ENCODE assay signal across 9 cellular contexts in the genomic region with DNA sequence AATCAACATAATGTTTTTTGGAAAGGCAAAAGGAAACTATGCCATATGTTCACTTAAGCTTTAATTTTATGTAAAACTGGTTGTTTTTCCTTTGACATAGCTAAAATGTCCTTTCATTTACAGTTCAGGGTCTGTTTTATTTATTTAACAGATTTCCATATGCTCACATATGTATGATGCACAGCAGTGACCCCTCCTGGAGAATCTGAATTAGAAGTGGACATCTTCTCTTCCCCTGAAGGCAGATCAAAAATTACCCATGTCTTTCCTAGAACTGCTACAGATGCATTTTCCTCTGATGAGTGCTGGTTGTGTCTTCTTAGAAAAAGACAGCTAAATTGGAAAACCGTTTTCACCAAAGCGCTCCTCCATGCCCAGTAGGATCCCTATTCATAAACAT.
A peak's percentile ranks its signal among the peaks of the same experiment; 100 is the strongest.
DNase-seq lines count a peak whose midpoint lies in the region; ATAC-seq, FAIRE-seq and TF ChIP-seq lines count a peak whose summit lies in the region.
"Had no signal": no experiment of that assay in that cellular context is flagged by ENCODE, and none has a peak within 500 bp of the region (broad histone marks: within the 10 kb centered on the region; RNA-seq: fewer than 3 reads in every experiment).

No MANE protein-coding gene starts in this region.

- H3K9me3 ChIP-seq in right lobe of liver, result no peaks in the 10 kb centered on the region
- H3K9me3 ChIP-seq in CD4-positive, alpha-beta T cell (ENCODE audit: control insufficient read depth, low read length), result no peaks in the 10 kb centered on the region

- H3K4me1 ChIP-seq in right lobe of liver, result no peaks in the 10 kb centered on the region

- TF ChIP-seq CTCF in right lobe of liver (IDR thresholded peaks at IDR 0.05), result peak; percentile 36 to 47 (median 42)
- no peak for TF ChIP-seq CTCF in CD4-positive, alpha-beta T cell (IDR thresholded peaks at IDR 0.05)

- H3K36me3 ChIP-seq in right lobe of liver, result no peaks in the 10 kb centered on the region

- no peaks in the 10 kb centered on the region for H3K27me3 ChIP-seq in right lobe of liver
- H3K27me3 ChIP-seq in CD4-positive, alpha-beta T cell (ENCODE audit: control insufficient read depth, insufficient read depth, low read length), result no peaks in the 10 kb centered on the region

- no peak for TF ChIP-seq POLR2A in right lobe of liver (IDR thresholded peaks at IDR 0.05)

- H3K4me1 Mint-ChIP-seq in activated naive CD4-positive, alpha-beta T cell treated with anti-CD3 and anti-CD28 coated beads, Interleukin-2, amount 10 ng/mL, durations not matched to agents 7 days and 5 days, result no peaks in the 10 kb centered on the region
- no peaks in the 10 kb centered on the region for H3K4me1 Mint-ChIP-seq in CD4-positive, alpha-beta T cell (ENCODE audit: low read depth)

- no peak overlapping the region for H3K27ac Mint-ChIP-seq in activated naive CD4-positive, alpha-beta T cell treated with anti-CD3 and anti-CD28 coated beads, Interleukin-2, amount 10 ng/mL, durations not matched to agents 7 days and 5 days
- H3K27ac Mint-ChIP-seq in CD4-positive, alpha-beta T cell, result no peak overlapping the region

- no peaks in the 10 kb centered on the region for H3K36me3 Mint-ChIP-seq in activated naive CD4-positive, alpha-beta T cell treated with anti-CD3 and anti-CD28 coated beads, Interleukin-2, amount 10 ng/mL, durations not matched to agents 7 days and 5 days
- H3K36me3 Mint-ChIP-seq in CD4-positive, alpha-beta T cell (ENCODE audit: low read depth), result no peaks in the 10 kb centered on the region

- no peak overlapping the region for H3K27ac ChIP-seq in right lobe of liver
- H3K27ac ChIP-seq in CD4-positive, alpha-beta T cell (ENCODE audit: low read depth, low read length), result no peak overlapping the region

- CTCF ChIA-PET in activated naive CD4-positive, alpha-beta T cell treated with anti-CD3 and anti-CD28 coated beads, Interleukin-2, amount 10 ng/mL, durations not matched to agents 7 days and 5 days (lab: Charles Lee), result no interaction called here
- CTCF ChIA-PET in CD4-positive, alpha-beta T cell (lab: Charles Lee), result interaction anchor here (1.2 kb wide), 1 partner anchor 32 kb away, joined by 3 read pairs; no protein-coding TSS in a partner anchor

- H3K4me3 Mint-ChIP-seq in activated naive CD4-positive, alpha-beta T cell treated with anti-CD3 and anti-CD28 coated beads, Interleukin-2, amount 10 ng/mL, durations not matched to agents 7 days and 5 days, result no peak overlapping the region
- H3K4me3 Mint-ChIP-seq in CD4-positive, alpha-beta T cell, result no peak overlapping the region

- POLR2A ChIA-PET in CD4-positive, alpha-beta T cell (lab: Charles Lee), result no interaction called here

- FAIRE-seq in TTC549 (lab: Jason Lieb, UNC), result peak; percentile 15

- H3K9me3 Mint-ChIP-seq in activated naive CD4-positive, alpha-beta T cell treated with anti-CD3 and anti-CD28 coated beads, Interleukin-2, amount 10 ng/mL, durations not matched to agents 7 days and 5 days, result peaks cover 4% of the 10 kb centered on the region
- H3K9me3 Mint-ChIP-seq in CD4-positive, alpha-beta T cell, result no peaks in the 10 kb centered on the region

- intact Hi-C loops in right lobe of liver (cut with DNase I), result no loop called here
- intact Hi-C loops in CD4-positive, alpha-beta T cell (cut with DNase I, micrococcal nuclease), result no loop called here

- no peak overlapping the region for H3K4me3 ChIP-seq in right lobe of liver
- H3K4me3 ChIP-seq: lung had no signal

- DNase-seq in GM03348 (ENCODE audit: low spot score) (peak; percentile 19), right lobe of liver (no peak)
- DNase-seq in activated naive CD4-positive, alpha-beta T cell treated with anti-CD3 and anti-CD28 coated beads, Interleukin-2, amount 10 ng/mL, durations not matched to agents 7 days and 5 days, result no peak
- DNase-seq in CD4-positive, alpha-beta T cell, result no peak
- DNase-seq in NK-92 treated with Interleukin-12 subunit alpha and Interleukin-12 subunit beta, amount 100 ng/mL, for 24 hours (lab: John Stamatoyannopoulos, UW), result no peak

- peak; percentile 47 for ATAC-seq in HG03354 (IDR thresholded peaks at IDR 0.05; ENCODE audit: poor library complexity, severe bottlenecking, unreplicated experiment)
- ATAC-seq in right lobe of liver, result peak; percentile 34 to 59 (median 56)
- no peak for ATAC-seq in HG02840 (IDR thresholded peaks at IDR 0.05; ENCODE audit: low FRiP score, unreplicated experiment)
- ATAC-seq in CD4-positive, alpha-beta T cell (ENCODE audit: poor library complexity), result no peak

- WGBS in right lobe of liver (ENCODE audit: insufficient coverage, low coverage, low lambda C conversion rate, missing lambda C conversion rate), result 39% methylated on average over 2 of the region's 2 CpGs

- no peaks in the 10 kb centered on the region for H3K27me3 Mint-ChIP-seq in activated naive CD4-positive, alpha-beta T cell treated with anti-CD3 and anti-CD28 coated beads, Interleukin-2, amount 10 ng/mL, durations not matched to agents 7 days and 5 days
- no peaks in the 10 kb centered on the region for H3K27me3 Mint-ChIP-seq in CD4-positive, alpha-beta T cell

Comparison
In these comparisons a context has a peak if more than half of its experiments do, and no peak if none do; other contexts are left out.
1. ATAC-seq: peak in HG03354 (single experiment) and right lobe of liver (4 of 4); none in HG02840 (single experiment) and CD4-positive, alpha-beta T cell (single experiment).